ENCODE assay signal across 11 cellular contexts in genomic region chr12:59372971-59373370, GRCh38.
A peak's percentile ranks its signal among the peaks of the same experiment; 100 is the strongest.
DNase-seq lines count a peak whose midpoint lies in the region; ATAC-seq, FAIRE-seq and TF ChIP-seq lines count a peak whose summit lies in the region.
"Had no signal": no experiment of that assay in that cellular context is flagged by ENCODE, and none has a peak within 500 bp of the region (broad histone marks: within the 10 kb centered on the region; RNA-seq: fewer than 3 reads in every experiment).

No MANE protein-coding gene starts in this region.

- no peaks in the 10 kb centered on the region for H3K27me3 ChIP-seq in bronchial epithelial cell (ENCODE audit: control insufficient read depth, insufficient read depth, low read length)
- H3K27me3 ChIP-seq in CD8-positive, alpha-beta memory T cell (ENCODE audit: insufficient read depth, low read length, poor library complexity, severe bottlenecking) = no peaks in the 10 kb centered on the region
- H3K27me3 ChIP-seq: SJCRH30, suprapubic skin had no signal

- peak; percentile 34; the same call in 1 of the 2 replicates for TF ChIP-seq RAD21 in Ishikawa (IDR thresholded peaks at IDR 0.05; ENCODE audit: low read depth)

- H3K9me3 Mint-ChIP-seq in osteocyte (ENCODE audit: unreplicated experiment) = no peaks in the 10 kb centered on the region
- no peaks in the 10 kb centered on the region for H3K9me3 Mint-ChIP-seq in CD8-positive, alpha-beta memory T cell

- CTCF ChIA-PET in CD8-positive, alpha-beta memory T cell (lab: Charles Lee) = no interaction called here

- H3K27ac Mint-ChIP-seq in osteocyte (ENCODE audit: unreplicated experiment) = no peak overlapping the region
- H3K27ac Mint-ChIP-seq in CD8-positive, alpha-beta memory T cell = no peak overlapping the region

- peak; percentile 26 for TF ChIP-seq CTCF in bronchial epithelial cell (IDR thresholded peaks at IDR 0.05; ENCODE audit: insufficient read depth, low read length, severe bottlenecking)
- TF ChIP-seq CTCF in osteocyte (IDR thresholded peaks at IDR 0.05) = peak; percentile 60

- no peak for FAIRE-seq in bronchial epithelial cell (lab: Jason Lieb, UNC)

- peaks cover 2% of the 10 kb centered on the region for H3K27me3 Mint-ChIP-seq in osteocyte (ENCODE audit: unreplicated experiment)
- H3K27me3 Mint-ChIP-seq in CD8-positive, alpha-beta memory T cell = peaks cover 0 to 4% of the 10 kb centered on the region in 2 donors

- no peaks in the 10 kb centered on the region for H3K36me3 Mint-ChIP-seq in osteocyte (ENCODE audit: unreplicated experiment)
- no peaks in the 10 kb centered on the region for H3K36me3 Mint-ChIP-seq in CD8-positive, alpha-beta memory T cell

- ATAC-seq in GM18511 (IDR thresholded peaks at IDR 0.05; ENCODE audit: unreplicated experiment) (peak; percentile 71), HG02623 (IDR thresholded peaks at IDR 0.05; ENCODE audit: unreplicated experiment) (no peak)

- DNase-seq in bronchial epithelial cell (ENCODE audit: low read depth) (peak; percentile 28), osteocyte (ENCODE audit: extremely low spot score, unreplicated experiment) (no peak), SKM-1 treated with dmso at 0.1 percent for 144 hours (lab: John Stamatoyannopoulos, UW; ENCODE audit: unreplicated experiment) (no peak), activated gamma-delta T cell (lab: John Stamatoyannopoulos, UW) (no peak)
- DNase-seq in CD8-positive, alpha-beta memory T cell = no peak
- DNase-seq: cerebellar nuclear complex had no signal

- H3K4me1 ChIP-seq in CD8-positive, alpha-beta memory T cell (ENCODE audit: insufficient read depth, low read length) = no peaks in the 10 kb centered on the region
- H3K4me1 ChIP-seq: SJCRH30, suprapubic skin had no signal

- no peak for TF ChIP-seq EP300 in Ishikawa (IDR thresholded peaks at IDR 0.05; ENCODE audit: borderline replicate concordance)

- H3K4me3 Mint-ChIP-seq in osteocyte (ENCODE audit: unreplicated experiment) = no peak overlapping the region
- no peak overlapping the region for H3K4me3 Mint-ChIP-seq in CD8-positive, alpha-beta memory T cell

- no peak overlapping the region for H3K27ac ChIP-seq in CD8-positive, alpha-beta memory T cell (ENCODE audit: low read depth, low read length)
- H3K27ac ChIP-seq: SJCRH30, suprapubic skin had no signal

- H3K9me3 ChIP-seq in CD8-positive, alpha-beta memory T cell (ENCODE audit: low read length) = no peaks in the 10 kb centered on the region
- H3K9me3 ChIP-seq: SJCRH30, suprapubic skin had no signal

- H3K4me3 ChIP-seq in bronchial epithelial cell (ENCODE audit: low read depth, low read length) = no peak overlapping the region
- H3K4me3 ChIP-seq in CD8-positive, alpha-beta memory T cell (ENCODE audit: low read length) = no peak overlapping the region
- H3K4me3 ChIP-seq: SJCRH30, suprapubic skin had no signal

- peaks cover 2% of the 10 kb centered on the region for H3K4me1 Mint-ChIP-seq in osteocyte (ENCODE audit: unreplicated experiment)
- no peaks in the 10 kb centered on the region for H3K4me1 Mint-ChIP-seq in CD8-positive, alpha-beta memory T cell

- POLR2A ChIA-PET in CD8-positive, alpha-beta memory T cell (lab: Charles Lee) = no interaction called here

- H3K36me3 ChIP-seq in bronchial epithelial cell (ENCODE audit: control insufficient read depth, insufficient read depth, low read length) = no peaks in the 10 kb centered on the region
- H3K36me3 ChIP-seq in CD8-positive, alpha-beta memory T cell (ENCODE audit: insufficient read depth, low read length) = no peaks in the 10 kb centered on the region
- H3K36me3 ChIP-seq: SJCRH30, suprapubic skin had no signal

TF ChIP-seq in Ishikawa, 13 proteins besides CTCF, POLR2A, EP300 and RAD21:
- TF ChIP-seq, protein P1, sequence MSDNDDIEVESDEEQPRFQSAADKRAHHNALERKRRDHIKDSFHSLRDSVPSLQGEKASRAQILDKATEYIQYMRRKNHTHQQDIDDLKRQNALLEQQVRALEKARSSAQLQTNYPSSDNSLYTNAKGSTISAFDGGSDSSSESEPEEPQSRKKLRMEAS (IDR thresholded peaks at IDR 0.05) = no peak
- TF ChIP-seq ZBTB7A (IDR thresholded peaks at IDR 0.05; ENCODE audit: low read depth) (no peak), CEBPB (IDR thresholded peaks at IDR 0.05) (no peak), FOXM1 (IDR thresholded peaks at IDR 0.05; ENCODE audit: borderline replicate concordance, low read depth) (no peak), YY1 (IDR thresholded peaks at IDR 0.05; ENCODE audit: low read depth) (no peak), CREB1 (IDR thresholded peaks at IDR 0.05; ENCODE audit: low read depth) (no peak)
